8 cellular contexts compared by ENCODE assay signal in the genomic region with DNA sequence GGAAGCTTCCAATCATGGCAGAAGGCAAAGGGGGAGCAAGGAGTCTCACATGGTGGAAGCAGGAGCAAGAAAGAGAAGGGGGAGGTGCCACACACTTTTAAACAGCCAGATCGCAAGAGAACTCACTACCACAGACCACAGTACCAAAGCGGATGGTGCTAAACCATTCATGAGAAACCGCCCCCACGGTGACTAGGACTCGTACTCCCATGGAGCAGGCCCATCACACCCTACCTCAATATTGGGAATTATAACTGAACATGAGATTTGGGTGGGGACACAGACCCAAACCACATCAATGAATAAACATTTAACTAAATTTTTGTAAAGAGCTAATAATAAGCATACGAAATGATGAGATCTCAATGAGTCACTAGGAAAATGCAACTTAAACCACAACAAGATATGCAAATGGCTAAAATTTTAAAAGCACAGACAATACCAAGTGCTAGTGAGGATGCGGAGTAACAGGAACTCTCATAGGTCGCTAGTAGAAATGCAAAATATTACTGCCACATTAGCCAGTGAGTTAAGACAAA. TPM values are rescaled to one million over a fixed set of nuclear protein-coding genes. Genes with fewer than 3 reads are reported as not detected.
DNase-seq lines count a peak whose midpoint lies in the region; ATAC-seq and TF ChIP-seq lines count a peak whose summit lies in the region.

No MANE protein-coding gene starts in this region.

- no peaks in the 10 kb centered on the region for H3K9me3 ChIP-seq in ascending aorta

- DNase-seq in activated T-cell treated with anti-CD3 and anti-CD28 coated beads, Interleukin-2, amount 50 U/mL, for 48 hours: peak; percentile 78
- peak; percentile 39 to 58 (median 43) for DNase-seq in stimulated activated CD4-positive, alpha-beta T cell treated with anti-CD3 and anti-CD28 coated beads, Interleukin-1b, Interleukin-23, amount 100 ng/mL, for 24 hours (ENCODE audit: low read depth in 4 of 4, low spot score in 1 of 4)
- DNase-seq in NCI-H526 (lab: John Stamatoyannopoulos, UW) (no peak), ascending aorta (ENCODE audit: low spot score in 2 of 2) (no peak), AG20443 (ENCODE audit: low spot score) (no peak), COLO829 (ENCODE audit: low spot score) (no peak)

- ATAC-seq in GM18907 (IDR thresholded peaks at IDR 0.05; ENCODE audit: unreplicated experiment) (peak; percentile 54), HG03280 (IDR thresholded peaks at IDR 0.05; ENCODE audit: unreplicated experiment) (peak; percentile 46)

- no peak overlapping the region for H3K4me3 ChIP-seq in ascending aorta

- no peak overlapping the region for H3K27ac ChIP-seq in ascending aorta

- H3K36me3 ChIP-seq in ascending aorta: peaks cover 38 to 59% of the 10 kb centered on the region in 2 donors

- TF ChIP-seq CTCF in ascending aorta (IDR thresholded peaks at IDR 0.05): no peak

- no peaks in the 10 kb centered on the region for H3K27me3 ChIP-seq in ascending aorta

- intact Hi-C loops in ascending aorta (cut with DNase I): no loop called here

- H3K4me1 ChIP-seq in ascending aorta: no peaks in the 10 kb centered on the region

RNA-seq across cellular contexts. Expression of a gene that starts 10.0 kb away (rescaled TPM):
- total RNA-seq in ascending aorta: 8.1 TPM

RNA-seq across cellular contexts. Expression of a gene that starts 43.9 kb away (rescaled TPM):
- 17.2 TPM for total RNA-seq in ascending aorta

Comparison
In these comparisons a context has a peak if more than half of its experiments do, and no peak if none do; other contexts are left out.
1. DNase-seq: peak in activated T-cell treated with anti-CD3 and anti-CD28 coated beads, Interleukin-2, amount 50 U/mL, for 48 hours (2 of 2) and stimulated activated CD4-positive, alpha-beta T cell treated with anti-CD3 and anti-CD28 coated beads, Interleukin-1b, Interleukin-23, amount 100 ng/mL, for 24 hours (4 of 4); none in NCI-H526 (0 of 2), ascending aorta (0 of 2), AG20443 (single experiment) and COLO829 (single experiment).